ENCODE assay signal across 12 cellular contexts in genomic region chr6:88179692-88180091, GRCh38. TPM values are rescaled to one million over a fixed set of nuclear protein-coding genes. Genes with fewer than 3 reads are reported as not detected.
DNase-seq lines count a peak whose midpoint lies in the region; ATAC-seq, FAIRE-seq and TF ChIP-seq lines count a peak whose summit lies in the region.
"Had no signal": no experiment of that assay in that cellular context is flagged by ENCODE, and none has a peak within 500 bp of the region (broad histone marks: within the 10 kb centered on the region; RNA-seq: fewer than 3 reads in every experiment).

No MANE protein-coding gene starts in this region.

- H3K9me2 ChIP-seq in OCI-LY1 (ENCODE audit: low read depth, low read length), result no peaks in the 10 kb centered on the region

- peaks cover 3% of the 10 kb centered on the region for H3K9me3 Mint-ChIP-seq in natural killer cell treated with Interleukin-12 subunit alpha and Interleukin-12 subunit beta and Interleukin-15 and Interleukin-18, amount 100 ng/mL, for 72 hours

- no peaks in the 10 kb centered on the region for H3F3A ChIP-seq in OCI-LY1 (ENCODE audit: insufficient read depth, low read length)

- H3K4me3 Mint-ChIP-seq in natural killer cell treated with Interleukin-12 subunit alpha and Interleukin-12 subunit beta and Interleukin-15 and Interleukin-18, amount 100 ng/mL, for 72 hours, result no peak overlapping the region
- H3K4me3 Mint-ChIP-seq: CD4-positive, alpha-beta memory T cell had no signal

- no peaks in the 10 kb centered on the region for H3K36me3 ChIP-seq in OCI-LY1 (ENCODE audit: insufficient read depth, low read length)
- no peaks in the 10 kb centered on the region for H3K36me3 ChIP-seq in right atrium auricular region
- H3K36me3 ChIP-seq in thyroid gland, result no peaks in the 10 kb centered on the region
- H3K36me3 ChIP-seq: vagina had no signal

- H3K4me2 ChIP-seq in OCI-LY1 (ENCODE audit: low read length), result peak overlapping the region; percentile 76

- WGBS in thyroid gland, 2 donors, result 0 to 19% methylated on average over 1 of the region's 1 CpG

- TF ChIP-seq CTCF in GM20000 (IDR thresholded peaks at IDR 0.05; ENCODE audit: extremely low read depth, missing control alignments) (no peak), OCI-LY1 (IDR thresholded peaks at IDR 0.05; ENCODE audit: low read length) (peak; percentile 50), right atrium auricular region (IDR thresholded peaks at IDR 0.05) (no peak), thyroid gland (IDR thresholded peaks at IDR 0.05) (no peak)

- intact Hi-C loops in thyroid gland (cut with DNase I), result no loop called here

- 0 out of 2 replicates have a peak, but pooled peaks cover 2% of the 10 kb centered on the region for H3K9me3 ChIP-seq in OCI-LY1 (ENCODE audit: low read length)
- no peaks in the 10 kb centered on the region for H3K9me3 ChIP-seq in right atrium auricular region
- H3K9me3 ChIP-seq in thyroid gland, result no peaks in the 10 kb centered on the region
- H3K9me3 ChIP-seq: vagina had no signal

- H3K27me3 Mint-ChIP-seq in natural killer cell treated with Interleukin-12 subunit alpha and Interleukin-12 subunit beta and Interleukin-15 and Interleukin-18, amount 100 ng/mL, for 72 hours, result peaks cover 8 to 54% of the 10 kb centered on the region in 2 donors

- H3K4me3 ChIP-seq in OCI-LY1 (ENCODE audit: low read depth, low read length, poor library complexity, severe bottlenecking) (peak overlapping the region; percentile 70), right atrium auricular region (no peak overlapping the region), thyroid gland (replicated peaks in 1 of 3) (no peak overlapping the region)
- H3K4me3 ChIP-seq: vagina had no signal

- ATAC-seq in HG03064 (IDR thresholded peaks at IDR 0.05; ENCODE audit: low read depth, unreplicated experiment), result peak; percentile 74
- ATAC-seq in natural killer cell treated with Interleukin-12 subunit alpha and Interleukin-12 subunit beta and Interleukin-15 and Interleukin-18, amount 100 ng/mL, for 72 hours, result no peak

- H3K27ac Mint-ChIP-seq in natural killer cell treated with Interleukin-12 subunit alpha and Interleukin-12 subunit beta and Interleukin-15 and Interleukin-18, amount 100 ng/mL, for 72 hours, result no peak overlapping the region
- H3K27ac Mint-ChIP-seq: CD4-positive, alpha-beta memory T cell had no signal

- peak; percentile 89 for FAIRE-seq in GM12891 (lab: Jason Lieb, UNC)

- no peak overlapping the region for H2AFZ ChIP-seq in OCI-LY1 (ENCODE audit: low read length)

- no peaks in the 10 kb centered on the region for H4K20me1 ChIP-seq in OCI-LY1 (ENCODE audit: insufficient read depth, low read length)

- H3K79me2 ChIP-seq in OCI-LY1 (ENCODE audit: insufficient read depth, low read length), result 0 out of 2 replicates have a peak, but pooled peaks cover 2% of the 10 kb centered on the region

- H3K4me1 Mint-ChIP-seq in natural killer cell treated with Interleukin-12 subunit alpha and Interleukin-12 subunit beta and Interleukin-15 and Interleukin-18, amount 100 ng/mL, for 72 hours (ENCODE audit: low read depth in 2 of 2), result no peaks in the 10 kb centered on the region
- H3K4me1 Mint-ChIP-seq: CD4-positive, alpha-beta memory T cell had no signal

- H3K9ac ChIP-seq in OCI-LY1 (ENCODE audit: low read length), result peak overlapping the region; percentile 80

- H3K36me3 Mint-ChIP-seq in natural killer cell treated with Interleukin-12 subunit alpha and Interleukin-12 subunit beta and Interleukin-15 and Interleukin-18, amount 100 ng/mL, for 72 hours, result no peaks in the 10 kb centered on the region
- H3K36me3 Mint-ChIP-seq: CD4-positive, alpha-beta memory T cell had no signal

- peak overlapping the region; percentile 93 for H3K27ac ChIP-seq in OCI-LY1 (ENCODE audit: low read depth, low read length, poor library complexity, severe bottlenecking)
- H3K27ac ChIP-seq in right atrium auricular region, result no peak overlapping the region
- H3K27ac ChIP-seq in thyroid gland, result no peak overlapping the region
- H3K27ac ChIP-seq: vagina had no signal

- TF ChIP-seq POLR2A in GM12891 (IDR thresholded peaks at IDR 0.05; ENCODE audit: low read depth, low read length) (no peak), thyroid gland (IDR thresholded peaks at IDR 0.05) (no peak)

- no peak for DNase-seq in GM12891 (ENCODE audit: insufficient read length, low spot score)
- peak; percentile 49 for DNase-seq in GM20000 (ENCODE audit: low spot score)
- DNase-seq in right atrium auricular region (ENCODE audit: low spot score), result no peak
- no peak for DNase-seq in stimulated activated CD4-positive, alpha-beta T cell treated with anti-CD3 and anti-CD28 coated beads, Interleukin-4, amount 100 ng/mL, for 1 hour
- no peak for DNase-seq in thyroid gland
- DNase-seq in natural killer cell treated with Interleukin-12 subunit alpha and Interleukin-12 subunit beta and Interleukin-15 and Interleukin-18, amount 100 ng/mL, for 72 hours (ENCODE audit: low spot score), result no peak
- DNase-seq: activated CD4-positive, CD25-positive, alpha-beta regulatory T cell treated with anti-CD3 and anti-CD28 coated beads, Interleukin-2, amount 50 U/mL, for 72 hours; CD4-positive, alpha-beta memory T cell had no signal

- H3K4me1 ChIP-seq in OCI-LY1 (ENCODE audit: insufficient read depth, low read length, severe bottlenecking) (peaks cover 60% of the 10 kb centered on the region), right atrium auricular region (no peaks in the 10 kb centered on the region), thyroid gland (no peaks in the 10 kb centered on the region)
- H3K4me1 ChIP-seq: vagina had no signal

- H3K27me3 ChIP-seq in OCI-LY1 (ENCODE audit: insufficient read depth, low read length) (no peaks in the 10 kb centered on the region), right atrium auricular region (no peaks in the 10 kb centered on the region), thyroid gland (no peaks in the 10 kb centered on the region)
- H3K27me3 ChIP-seq: vagina had no signal

TF ChIP-seq in GM12891, 5 proteins besides CTCF, POLR2A, EP300 and RAD21:
- no peak for TF ChIP-seq POLR2AphosphoS5 (IDR thresholded peaks at IDR 0.05; ENCODE audit: low read depth, low read length)

RNA-seq across cellular contexts. Expression of gene CNR1, which starts 13.5 kb away (rescaled TPM):
- polyA plus RNA-seq in GM12891 (2012; ENCODE audit: low read depth, missing spikeins), result 2.9 TPM
- total RNA-seq in right atrium auricular region (1 to 10 TPM; 1.3 to 1.7 TPM), thyroid gland (10 to 100 TPM in 1 of 4 donors, 1 to 10 TPM in 3; 3.8 to 17.5 (median 7.8) TPM)
- total RNA-seq in natural killer cell treated with Interleukin-12 subunit alpha and Interleukin-12 subunit beta and Interleukin-15 and Interleukin-18, amount 100 ng/mL, for 72 hours, result not detected
- total RNA-seq: CD4-positive, alpha-beta memory T cell; NCI-H460 had no signal
- polyA plus RNA-seq: CD4-positive, alpha-beta memory T cell had no signal
